In genomic region chr6:37792457-37793039, GRCh38 we compare ENCODE assay signal across 26 cellular contexts.
"Had no signal": no experiment of that assay in that cellular context is flagged by ENCODE, and none has a peak within 500 bp of the region (broad histone marks: within the 10 kb centered on the region; RNA-seq: fewer than 3 reads in every experiment).

No MANE protein-coding gene starts in this region.

- H3K36me3 ChIP-seq: ascending aorta, brain microvascular endothelial cell, left ventricle myocardium inferior, neutrophil, ovary, prostate gland had no signal

- H3K36me3 Mint-ChIP-seq: activated CD8-positive, alpha-beta memory T cell treated with anti-CD3 and anti-CD28 coated beads, Interleukin-2, amount 10 ng/mL, durations not matched to agents 7 days and 5 days; activated naive CD4-positive, alpha-beta T cell treated with anti-CD3 and anti-CD28 coated beads, Interleukin-2, amount 50 U/mL, for 72 hours; natural killer cell had no signal

- H3K27ac Mint-ChIP-seq: activated CD4-positive, alpha-beta T cell treated with anti-CD3 and anti-CD28 coated beads, Interleukin-2, amount 10 ng/mL, durations not matched to agents 7 days and 5 days; activated CD8-positive, alpha-beta memory T cell treated with anti-CD3 and anti-CD28 coated beads, Interleukin-2, amount 10 ng/mL, durations not matched to agents 7 days and 5 days; activated CD8-positive, alpha-beta T cell treated with anti-CD3 and anti-CD28 coated beads for 36 hours; activated naive CD4-positive, alpha-beta T cell treated with anti-CD3 and anti-CD28 coated beads, Interleukin-2, amount 50 U/mL, for 72 hours; activated T-helper 1 cell treated with anti-CD3 and anti-CD28 coated beads, Interleukin-12 subunit alpha, Interleukin-12 subunit beta, Interleukin-2, Interleukin-4 antibody, amounts not matched to agents 30 ng/mL and 10 ng/mL and 1 ng/mL, durations not matched to agents 14 hours and 24 hours and 36 hours; natural killer cell; T-helper 1 cell treated with Interleukin-12 subunit alpha and Interleukin-12 subunit beta and Interleukin-4 antibody, amounts not matched to agents 30 μg/mL and 1 μg/mL, for 36 hours had no signal

- H3K27me3 ChIP-seq: ascending aorta, brain microvascular endothelial cell, ovary had no signal

- H3K4me1 ChIP-seq: prostate gland had no signal

- H3K9me3 Mint-ChIP-seq: activated CD4-positive, alpha-beta T cell treated with anti-CD3 and anti-CD28 coated beads, Interleukin-2, amount 10 ng/mL, durations not matched to agents 7 days and 5 days; activated CD8-positive, alpha-beta T cell treated with anti-CD3 and anti-CD28 coated beads for 36 hours; activated naive CD4-positive, alpha-beta T cell treated with anti-CD3 and anti-CD28 coated beads, Interleukin-2, amount 50 U/mL, for 72 hours; activated T-helper 1 cell treated with anti-CD3 and anti-CD28 coated beads, Interleukin-12 subunit alpha, Interleukin-12 subunit beta, Interleukin-2, Interleukin-4 antibody, amounts not matched to agents 30 ng/mL and 10 ng/mL and 1 ng/mL, durations not matched to agents 14 hours and 24 hours and 36 hours; natural killer cell; T-helper 1 cell treated with Interleukin-12 subunit alpha and Interleukin-12 subunit beta and Interleukin-4 antibody, amounts not matched to agents 30 μg/mL and 1 μg/mL, for 36 hours had no signal

- H3K9me3 ChIP-seq: ascending aorta, left ventricle myocardium inferior, neutrophil, ovary, prostate gland had no signal

- ATAC-seq: activated CD8-positive, alpha-beta memory T cell treated with anti-CD3 and anti-CD28 coated beads, Interleukin-2, amount 10 ng/mL, durations not matched to agents 7 days and 5 days; activated CD8-positive, alpha-beta T cell treated with anti-CD3 and anti-CD28 coated beads for 36 hours; activated naive CD4-positive, alpha-beta T cell treated with anti-CD3 and anti-CD28 coated beads, Interleukin-2, amount 50 U/mL, for 72 hours; esophagus mucosa; natural killer cell; stimulated activated naive CD8-positive, alpha-beta T cell treated with anti-CD3 and anti-CD28 coated beads, Interleukin-15, Interleukin-2, amounts not matched to agents 100 U/mL and 50 U/mL, for 24 hours had no signal

- H3K27ac ChIP-seq: ascending aorta, brain microvascular endothelial cell, left ventricle myocardium inferior, neutrophil, ovary, prostate gland had no signal

- H3K4me3 Mint-ChIP-seq: activated CD4-positive, alpha-beta T cell treated with anti-CD3 and anti-CD28 coated beads, Interleukin-2, amount 10 ng/mL, durations not matched to agents 7 days and 5 days; activated CD8-positive, alpha-beta memory T cell treated with anti-CD3 and anti-CD28 coated beads, Interleukin-2, amount 10 ng/mL, durations not matched to agents 7 days and 5 days; activated CD8-positive, alpha-beta T cell treated with anti-CD3 and anti-CD28 coated beads for 36 hours; activated T-helper 1 cell treated with anti-CD3 and anti-CD28 coated beads, Interleukin-12 subunit alpha, Interleukin-12 subunit beta, Interleukin-2, Interleukin-4 antibody, amounts not matched to agents 30 ng/mL and 10 ng/mL and 1 ng/mL, durations not matched to agents 14 hours and 24 hours and 36 hours; natural killer cell; T-helper 1 cell treated with Interleukin-12 subunit alpha and Interleukin-12 subunit beta and Interleukin-4 antibody, amounts not matched to agents 30 μg/mL and 1 μg/mL, for 36 hours had no signal

- H3K27me3 Mint-ChIP-seq: activated CD4-positive, alpha-beta T cell treated with anti-CD3 and anti-CD28 coated beads, Interleukin-2, amount 10 ng/mL, durations not matched to agents 7 days and 5 days; activated CD8-positive, alpha-beta T cell treated with anti-CD3 and anti-CD28 coated beads for 36 hours had no signal

- DNase-seq: activated CD4-positive, alpha-beta T cell treated with anti-CD3 and anti-CD28 coated beads, Interleukin-2, amount 10 ng/mL, durations not matched to agents 7 days and 5 days; activated CD8-positive, alpha-beta memory T cell treated with anti-CD3 and anti-CD28 coated beads, Interleukin-2, amount 10 ng/mL, durations not matched to agents 7 days and 5 days; activated CD8-positive, alpha-beta T cell treated with anti-CD3 and anti-CD28 coated beads for 36 hours; activated gamma-delta T cell treated with Interleukin-2 at 50 U/mL for 16 hours; activated T-cell treated with anti-CD3 and anti-CD28 coated beads for 4 hours; brain microvascular endothelial cell; central memory CD4-positive, alpha-beta T cell; dermis blood vessel endothelial cell; effector CD8-positive, alpha-beta T cell; head of caudate nucleus; hypothalamus; left ventricle myocardium inferior; mammary epithelial cell; midbrain; natural killer cell; ovary; stimulated activated CD4-positive, alpha-beta T cell treated with anti-CD3 and anti-CD28 coated beads, Interleukin-4, amount 100 ng/mL, for 4 hours; stimulated activated naive CD8-positive, alpha-beta T cell treated with anti-CD3 and anti-CD28 coated beads, Interleukin-15, Interleukin-2, amounts not matched to agents 100 U/mL and 50 U/mL, for 24 hours; T1000 had no signal

- H3K4me3 ChIP-seq: ascending aorta, left ventricle myocardium inferior, ovary, prostate gland had no signal
